ENCODE assay signal across 8 cellular contexts in the genomic region with DNA sequence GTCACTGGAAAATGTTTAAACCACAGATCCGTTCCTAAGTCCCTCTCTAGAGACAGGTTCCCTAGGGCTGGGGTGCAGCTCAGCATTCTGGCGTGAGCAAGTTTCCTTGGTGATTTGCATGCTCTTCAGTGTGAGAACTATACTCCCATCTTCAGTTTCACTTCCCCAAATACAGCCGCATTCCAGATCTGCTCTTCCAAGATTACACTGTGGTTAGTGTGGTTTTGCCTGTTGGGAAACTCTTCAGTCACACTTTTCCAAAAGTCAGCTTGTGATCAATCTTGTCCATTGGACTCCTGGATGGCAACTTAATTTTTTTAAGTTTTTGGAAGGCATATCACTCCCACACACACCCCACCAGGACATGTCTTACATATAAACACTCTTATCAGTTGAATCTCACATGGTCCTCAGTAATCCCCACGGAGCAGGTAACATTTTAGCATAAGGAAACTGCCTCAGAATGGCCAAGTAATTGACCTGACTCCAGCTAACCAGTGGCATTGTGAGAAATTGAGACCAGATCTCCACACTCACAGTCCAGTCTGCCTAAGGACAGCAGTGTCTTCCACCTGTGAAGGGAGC. TPM values are rescaled to one million over a fixed set of nuclear protein-coding genes. Genes with fewer than 3 reads are reported as not detected.
DNase-seq lines count a peak whose midpoint lies in the region; ATAC-seq and TF ChIP-seq lines count a peak whose summit lies in the region.

No MANE protein-coding gene starts in this region.

- 0 out of 4 replicates have a peak overlapping the region, but pooled peaks of 1 of the 2 experiments have one; percentile 23 for H4K8ac ChIP-seq in IMR-90 (ENCODE audit: low read depth in 2 of 2, low read length in 2 of 2)

- no peak overlapping the region for H2AK9ac ChIP-seq in IMR-90 (replicated peaks; ENCODE audit: low read depth, low read length, poor library complexity)

- H3K27ac ChIP-seq in IMR-90 (ENCODE audit: insufficient read depth, low read length) (no peak overlapping the region), epithelial cell of prostate (peak overlapping the region; percentile 73), WERI-Rb-1 (no peak overlapping the region)

- peaks cover 0 to 7% of the 10 kb centered on the region in 2 experiments; a peak in 3 of 4 replicates for H3K79me1 ChIP-seq in IMR-90 (ENCODE audit: low read depth in 1 of 2, low read length in 2 of 2)

- peak; percentile 84 for DNase-seq in AG10803 (ENCODE audit: low read depth)
- DNase-seq in IMR-90: peak; percentile 79
- no peak for DNase-seq in epithelial cell of prostate (ENCODE audit: low read depth, low spot score)
- DNase-seq in NCI-H2227 (lab: John Stamatoyannopoulos, UW; ENCODE audit: unreplicated experiment): no peak
- DNase-seq in activated effector memory CD4-positive, alpha-beta T cell treated with anti-CD3 and anti-CD28 coated beads, Interleukin-2, amount 50 U/mL, for 16 hours: no peak
- no peak for DNase-seq in kidney glomerular epithelial cell (lab: John Stamatoyannopoulos, UW)
- DNase-seq in WERI-Rb-1: no peak

- peaks cover 13% of the 10 kb centered on the region for H4K20me1 ChIP-seq in IMR-90 (ENCODE audit: insufficient read depth, low read length)

- no peak overlapping the region for H2BK20ac ChIP-seq in IMR-90 (ENCODE audit: low read depth, low read length)

- no peak overlapping the region for H2AFZ ChIP-seq in IMR-90 (replicated peaks; ENCODE audit: low read length, poor library complexity)

- intact Hi-C loops in IMR-90 (cut with micrococcal nuclease): no loop called here

- TF ChIP-seq CTCF in AG10803 (conservative IDR thresholded peaks at IDR 0.05; ENCODE audit: low read length): no peak
- no peak for TF ChIP-seq CTCF in IMR-90 (conservative IDR thresholded peaks at IDR 0.05; ENCODE audit: low read depth, low read length)
- TF ChIP-seq CTCF in WERI-Rb-1 (IDR thresholded peaks at IDR 0.05; ENCODE audit: low read depth, low read length): no peak

- no peak overlapping the region; the same call in 1 of the 2 replicates for H3K23ac ChIP-seq in IMR-90 (ENCODE audit: low read depth, low read length)

- TF ChIP-seq RAD21 in IMR-90 (IDR thresholded peaks at IDR 0.05; ENCODE audit: low read length): no peak

- CTCF ChIA-PET in IMR-90 (lab: Yijun Ruan, JAX): interaction anchor here (0.6 to 0.8 kb wide), 2 partner anchors 17 to 19 kb away, joined by 3 to 5 read pairs; no protein-coding TSS in a partner anchor

- dilution Hi-C loops in IMR-90 (cut with HindIII; ENCODE audit: low sequenced_read_pairs, unreplicated experiment): no loop called here

- H3K4me2 ChIP-seq in IMR-90 (ENCODE audit: low read depth, low read length): peak overlapping the region; percentile 69

- H3K27me3 ChIP-seq in IMR-90 (ENCODE audit: control insufficient read depth, insufficient read depth, low read length): no peaks in the 10 kb centered on the region
- H3K27me3 ChIP-seq in WERI-Rb-1 (ENCODE audit: insufficient read depth, low read depth, severe bottlenecking): no peaks in the 10 kb centered on the region

- no peak overlapping the region for H2BK15ac ChIP-seq in IMR-90 (ENCODE audit: low read depth, low read length)

- H2BK120ac ChIP-seq in IMR-90 (ENCODE audit: low read depth, low read length): no peak overlapping the region

- H4K5ac ChIP-seq in IMR-90 (ENCODE audit: low read depth, low read length): no peak overlapping the region

- in situ Hi-C loops in IMR-90 (cut with MboI; ENCODE audit: low sequenced_read_pairs): no loop called here

- no peak overlapping the region for H3K18ac ChIP-seq in IMR-90 (ENCODE audit: low read depth, low read length)

- peak overlapping the region; percentile 64 for H3K4ac ChIP-seq in IMR-90 (ENCODE audit: low read depth, low read length)

- ATAC-seq in GM19438 (IDR thresholded peaks at IDR 0.05; ENCODE audit: low read depth, unreplicated experiment) (peak; percentile 85), IMR-90 (ENCODE audit: low read depth) (peak; percentile 91)

- peaks cover 23% of the 10 kb centered on the region; the same call in 1 of the 2 replicates for H3K36me3 ChIP-seq in IMR-90 (ENCODE audit: control insufficient read depth, insufficient read depth, low read length)
- H3K36me3 ChIP-seq in WERI-Rb-1: peaks cover 10% of the 10 kb centered on the region; the same call in 1 of the 2 replicates

- H3K9ac ChIP-seq in IMR-90 (ENCODE audit: low read depth, low read length): no peak overlapping the region

- POLR2A ChIA-PET in IMR-90 (lab: Charles Lee; ENCODE audit: unreplicated experiment): interaction anchor here (0.6 kb wide), 1 partner anchor 23 kb away, joined by 3 read pairs; no protein-coding TSS in a partner anchor

- no TSS peak for BruUV-seq in IMR-90 (replicated peaks; lab: Mats Ljungman, UMichigan)

- H3K9me1 ChIP-seq in IMR-90 (ENCODE audit: insufficient read depth, low read length): peaks cover 13% of the 10 kb centered on the region

- H3K4me3 ChIP-seq in AG10803 (ENCODE audit: low read length) (no peak overlapping the region), IMR-90 (ENCODE audit: insufficient read depth, low read depth, low read length) (no peak overlapping the region), WERI-Rb-1 (ENCODE audit: low read depth, low read length) (no peak overlapping the region)

- TF ChIP-seq POLR2A in IMR-90 (IDR thresholded peaks at IDR 0.05; ENCODE audit: low read depth, low read length): no peak

- H4K91ac ChIP-seq in IMR-90 (ENCODE audit: insufficient read depth, low read depth, low read length): no peak overlapping the region

- H3K14ac ChIP-seq in IMR-90 (replicated peaks; ENCODE audit: low read depth, low read length): peak overlapping the region; percentile 23

- H2AK5ac ChIP-seq in IMR-90 (ENCODE audit: low read depth, low read length): peak overlapping the region; percentile 30; the same call in 1 of the 2 replicates

- H3K56ac ChIP-seq in IMR-90 (ENCODE audit: extremely low read depth, insufficient read depth, low read length): no peak overlapping the region

- no CpG with 5 or more reads among the region's 4 CpGs for WGBS in IMR-90 (ENCODE audit: extremely low coverage in 2 of 2, insufficient read length in 1 of 2), 2 experiments

- peaks cover 13% of the 10 kb centered on the region for H3K4me1 ChIP-seq in IMR-90 (ENCODE audit: control insufficient read depth, insufficient read depth, low read length)

- no peak overlapping the region for H2BK5ac ChIP-seq in IMR-90 (ENCODE audit: low read depth, low read length, poor library complexity, severe bottlenecking)

- H3K9me3 ChIP-seq in IMR-90 (ENCODE audit: control insufficient read depth, insufficient read depth, low read length) (no peaks in the 10 kb centered on the region), WERI-Rb-1 (ENCODE audit: severe bottlenecking) (no peaks in the 10 kb centered on the region)

TF ChIP-seq in IMR-90, 13 proteins besides CTCF, POLR2A, EP300 and RAD21:
- TF ChIP-seq CEBPB (IDR thresholded peaks at IDR 0.05; ENCODE audit: low read depth, low read length) (peak; percentile 80), BHLHE40 (IDR thresholded peaks at IDR 0.05; ENCODE audit: low read depth, low read length) (peak; percentile 43; the same call in 1 of the 2 replicates), RFX5 (IDR thresholded peaks at IDR 0.05; ENCODE audit: low read depth, low read length) (no peak), MAZ (IDR thresholded peaks at IDR 0.05; ENCODE audit: borderline replicate concordance, low read depth, low read length) (no peak)
TF ChIP-seq in IMR-90: peak in this region for 2.

RNA-seq across cellular contexts. Expression of a gene that starts 33.5 kb away (rescaled TPM):
- total RNA-seq in IMR-90 (2012; rRNA removed): 4.4 and 4.5 TPM in 2 replicates
- polyA plus RNA-seq in IMR-90 (2012; rRNA removed): 13.9 and 15.1 TPM in 2 replicates
- 7.3 and 8.9 TPM in 2 replicates for polyA plus RNA-seq in IMR-90 (2012; cell fraction: cytosol; rRNA removed)
- polyA plus RNA-seq in IMR-90 (2012; cell fraction: nucleus; rRNA removed; ENCODE audit: low replicate concordance): 33.7 and 64.5 TPM in 2 replicates

Comparison
In these comparisons a context has a peak if more than half of its experiments do, and no peak if none do; other contexts are left out.
1. DNase-seq: peak in AG10803 (single experiment) and IMR-90 (single experiment); none in epithelial cell of prostate (single experiment), NCI-H2227 (single experiment), activated effector memory CD4-positive, alpha-beta T cell treated with anti-CD3 and anti-CD28 coated beads, Interleukin-2, amount 50 U/mL, for 16 hours (single experiment), kidney glomerular epithelial cell (single experiment) and WERI-Rb-1 (single experiment).